11 cellular contexts compared by ENCODE assay signal in genomic region chr13:52650731-52651130, GRCh38. TPM values are rescaled to one million over a fixed set of nuclear protein-coding genes. Genes with fewer than 3 reads are reported as not detected.
DNase-seq lines count a peak whose midpoint lies in the region; ATAC-seq and TF ChIP-seq lines count a peak whose summit lies in the region.
"Had no signal": no experiment of that assay in that cellular context is flagged by ENCODE, and none has a peak within 500 bp of the region (broad histone marks: within the 10 kb centered on the region; RNA-seq: fewer than 3 reads in every experiment).

No MANE protein-coding gene starts in this region.

- 80% methylated on average over 4 of the region's 6 CpGs for WGBS in right lobe of liver (ENCODE audit: insufficient coverage, low coverage, low lambda C conversion rate, missing lambda C conversion rate)

- intact Hi-C loops in right lobe of liver (cut with DNase I) = no loop called here
- intact Hi-C loops in naive thymus-derived CD4-positive, alpha-beta T cell (cut with micrococcal nuclease) = no loop called here

- H3K36me3 Mint-ChIP-seq in activated CD8-positive, alpha-beta memory T cell treated with anti-CD3 and anti-CD28 coated beads, Interleukin-2, amount 10 ng/mL, durations not matched to agents 7 days and 5 days = peaks cover 21% of the 10 kb centered on the region
- H3K36me3 Mint-ChIP-seq in naive thymus-derived CD4-positive, alpha-beta T cell = peaks cover 0 to 20% (median 6%) of the 10 kb centered on the region in 5 donors

- ATAC-seq in right lobe of liver = no peak
- ATAC-seq in activated CD8-positive, alpha-beta memory T cell treated with anti-CD3 and anti-CD28 coated beads, Interleukin-2, amount 10 ng/mL, durations not matched to agents 7 days and 5 days = no peak
- no peak for ATAC-seq in HG03135 (IDR thresholded peaks at IDR 0.05; ENCODE audit: unreplicated experiment)
- no peak for ATAC-seq in naive thymus-derived CD4-positive, alpha-beta T cell

- TF ChIP-seq CTCF in AG04449 (IDR thresholded peaks at IDR 0.05; ENCODE audit: insufficient read depth, low read length, missing control alignments) (no peak), HFF-Myc (IDR thresholded peaks at IDR 0.05; ENCODE audit: low read depth, low read length, missing control alignments) (no peak), right lobe of liver (IDR thresholded peaks at IDR 0.05) (no peak)

- no peaks in the 10 kb centered on the region for H3K9me3 ChIP-seq in right lobe of liver
- H3K9me3 ChIP-seq in naive thymus-derived CD4-positive, alpha-beta T cell (ENCODE audit: control insufficient read depth in 2 of 3, low read length in 3 of 3) = no peaks in the 10 kb centered on the region

- no peak overlapping the region for H3K27ac ChIP-seq in right lobe of liver
- no peak overlapping the region for H3K27ac ChIP-seq in naive thymus-derived CD4-positive, alpha-beta T cell (ENCODE audit: low read depth, low read length)

- no peaks in the 10 kb centered on the region for H3K9me3 Mint-ChIP-seq in activated CD8-positive, alpha-beta memory T cell treated with anti-CD3 and anti-CD28 coated beads, Interleukin-2, amount 10 ng/mL, durations not matched to agents 7 days and 5 days (ENCODE audit: low read depth)
- H3K9me3 Mint-ChIP-seq in naive thymus-derived CD4-positive, alpha-beta T cell = no peaks in the 10 kb centered on the region
- H3K9me3 Mint-ChIP-seq: activated naive CD4-positive, alpha-beta T cell treated with anti-CD3 and anti-CD28 coated beads for 36 hours had no signal

- H3K4me1 ChIP-seq in right lobe of liver = peaks cover 0 to 11% (median 4%) of the 10 kb centered on the region in 4 donors
- H3K4me1 ChIP-seq in naive thymus-derived CD4-positive, alpha-beta T cell (ENCODE audit: control insufficient read depth in 2 of 2, insufficient read depth in 2 of 2, low read length in 2 of 2) = peaks cover 17 to 22% of the 10 kb centered on the region in 2 donors

- H3K27ac Mint-ChIP-seq in activated CD8-positive, alpha-beta memory T cell treated with anti-CD3 and anti-CD28 coated beads, Interleukin-2, amount 10 ng/mL, durations not matched to agents 7 days and 5 days = no peak overlapping the region
- peak overlapping the region in 3 of 9 donors; percentile 5 to 81 (median 62) for H3K27ac Mint-ChIP-seq in naive thymus-derived CD4-positive, alpha-beta T cell
- H3K27ac Mint-ChIP-seq: activated naive CD4-positive, alpha-beta T cell treated with anti-CD3 and anti-CD28 coated beads for 36 hours had no signal

- H3K36me3 ChIP-seq in right lobe of liver = peaks cover 0 to 3% (median 0%) of the 10 kb centered on the region in 4 donors
- H3K36me3 ChIP-seq in naive thymus-derived CD4-positive, alpha-beta T cell (ENCODE audit: control insufficient read depth in 2 of 3, insufficient read depth in 3 of 3, low read length in 3 of 3) = peaks cover 0 to 4% (median 0%) of the 10 kb centered on the region in 3 experiments

- no peaks in the 10 kb centered on the region for H3K27me3 ChIP-seq in right lobe of liver
- H3K27me3 ChIP-seq in naive thymus-derived CD4-positive, alpha-beta T cell (ENCODE audit: control insufficient read depth in 2 of 2, insufficient read depth in 2 of 2, low read length in 2 of 2) = no peaks in the 10 kb centered on the region

- DNase-seq in AG04449 (ENCODE audit: low read depth, low spot score) (no peak), HFF-Myc (ENCODE audit: extremely low read depth, low read depth) (no peak), astrocyte of the hippocampus (ENCODE audit: low read depth, low spot score) (peak; percentile 4), right lobe of liver (no peak), NOMO-1 treated with DMSO at 0.1 percent for 48 hours (lab: John Stamatoyannopoulos, UW; ENCODE audit: unreplicated experiment) (no peak)
- DNase-seq in activated CD8-positive, alpha-beta memory T cell treated with anti-CD3 and anti-CD28 coated beads, Interleukin-2, amount 10 ng/mL, durations not matched to agents 7 days and 5 days = no peak
- no peak for DNase-seq in naive thymus-derived CD4-positive, alpha-beta T cell
- DNase-seq: activated naive CD4-positive, alpha-beta T cell treated with anti-CD3 and anti-CD28 coated beads for 36 hours; DMS79 treated with DMSO at 0.1 percent for 48 hours; NCI-H2227 treated with DMSO at 0.1 percent for 48 hours had no signal

- no peaks in the 10 kb centered on the region for H3K27me3 Mint-ChIP-seq in activated CD8-positive, alpha-beta memory T cell treated with anti-CD3 and anti-CD28 coated beads, Interleukin-2, amount 10 ng/mL, durations not matched to agents 7 days and 5 days
- H3K27me3 Mint-ChIP-seq in naive thymus-derived CD4-positive, alpha-beta T cell = no peaks in the 10 kb centered on the region

- POLR2A ChIA-PET in AG04449 (lab: Yijun Ruan, JAX) = no interaction called here
- POLR2A ChIA-PET in naive thymus-derived CD4-positive, alpha-beta T cell (lab: Charles Lee) = no interaction called here

- CTCF ChIA-PET in AG04449 (lab: Yijun Ruan, JAX) = no interaction called here
- CTCF ChIA-PET in activated CD8-positive, alpha-beta memory T cell treated with anti-CD3 and anti-CD28 coated beads, Interleukin-2, amount 10 ng/mL, durations not matched to agents 7 days and 5 days (lab: Charles Lee) = no interaction called here
- CTCF ChIA-PET in naive thymus-derived CD4-positive, alpha-beta T cell (lab: Charles Lee) = no interaction called here

- H3K4me3 Mint-ChIP-seq in activated CD8-positive, alpha-beta memory T cell treated with anti-CD3 and anti-CD28 coated beads, Interleukin-2, amount 10 ng/mL, durations not matched to agents 7 days and 5 days = no peak overlapping the region
- peak overlapping the region in 3 of 10 donors; percentile 54 to 73 (median 72) for H3K4me3 Mint-ChIP-seq in naive thymus-derived CD4-positive, alpha-beta T cell
- H3K4me3 Mint-ChIP-seq: activated naive CD4-positive, alpha-beta T cell treated with anti-CD3 and anti-CD28 coated beads for 36 hours had no signal

- peaks cover 7% of the 10 kb centered on the region for H3K4me1 Mint-ChIP-seq in activated CD8-positive, alpha-beta memory T cell treated with anti-CD3 and anti-CD28 coated beads, Interleukin-2, amount 10 ng/mL, durations not matched to agents 7 days and 5 days
- H3K4me1 Mint-ChIP-seq in naive thymus-derived CD4-positive, alpha-beta T cell = peaks cover 6 to 18% (median 13%) of the 10 kb centered on the region in 7 donors

- no peak for TF ChIP-seq POLR2A in right lobe of liver (IDR thresholded peaks at IDR 0.05)

- H3K4me3 ChIP-seq in AG04449 (ENCODE audit: low read depth, low read length) (peak overlapping the region; percentile 82), HFF-Myc (replicated peaks; ENCODE audit: low read depth, low read length) (peak overlapping the region; percentile 88), right lobe of liver (peak overlapping the region in 2 of 3 donors; percentile 70 to 90)
- no peak overlapping the region for H3K4me3 ChIP-seq in naive thymus-derived CD4-positive, alpha-beta T cell (ENCODE audit: low read length)

RNA-seq across cellular contexts. Expression of gene SUGT1, which starts 1.9 kb away (rescaled TPM):
- total RNA-seq in right lobe of liver = 10 to 100 TPM; 15.4 to 29.3 (median 23.9) TPM
- 10 to 100 TPM; 42.8 to 51.8 TPM for total RNA-seq in activated CD8-positive, alpha-beta memory T cell treated with anti-CD3 and anti-CD28 coated beads, Interleukin-2, amount 10 ng/mL, durations not matched to agents 7 days and 5 days
- 10 to 100 TPM; 21.3 to 49.0 (median 33.8) TPM for total RNA-seq in naive thymus-derived CD4-positive, alpha-beta T cell
- polyA plus RNA-seq in naive thymus-derived CD4-positive, alpha-beta T cell = 10 to 100 TPM; 40.6 to 47.6 TPM

RNA-seq across cellular contexts. Expression of gene HNRNPA1L2, which starts 8.5 kb away (rescaled TPM):
- total RNA-seq in right lobe of liver = 1 to 10 TPM in 5 of 6 experiments, under 1 TPM in 1; 0.31 to 1.9 (median 1.2) TPM
- total RNA-seq in activated CD8-positive, alpha-beta memory T cell treated with anti-CD3 and anti-CD28 coated beads, Interleukin-2, amount 10 ng/mL, durations not matched to agents 7 days and 5 days = 1 to 10 TPM; 7.4 to 9.7 TPM
- 10 to 100 TPM; 11.8 to 21.1 (median 13.8) TPM for total RNA-seq in naive thymus-derived CD4-positive, alpha-beta T cell
- polyA plus RNA-seq in naive thymus-derived CD4-positive, alpha-beta T cell = 10 to 100 TPM in 1 of 2 donors, 1 to 10 TPM in 1; 8.0 to 15.1 TPM
